ENCODE assay signal across 28 cellular contexts in the genomic region with DNA sequence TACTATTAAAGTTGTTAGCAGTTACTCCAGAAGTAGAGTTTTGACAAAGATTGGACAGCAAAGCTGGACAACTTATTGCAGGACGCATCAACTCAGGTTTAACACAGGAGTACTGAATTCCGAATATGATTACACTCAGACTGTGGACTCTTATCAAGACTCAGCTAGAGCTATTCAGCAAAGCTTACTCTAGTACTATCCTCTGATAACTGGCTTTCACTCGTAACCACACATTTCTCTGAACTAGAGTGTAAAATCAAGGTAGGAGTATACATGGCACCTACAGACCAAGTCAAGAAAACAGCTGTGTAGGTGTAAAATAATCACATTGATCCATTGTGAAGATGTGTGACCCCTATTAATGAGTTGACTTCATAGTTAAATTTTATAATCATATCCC.
"Had no signal": no experiment of that assay in that cellular context is flagged by ENCODE, and none has a peak within 500 bp of the region (broad histone marks: within the 10 kb centered on the region; RNA-seq: fewer than 3 reads in every experiment).

No MANE protein-coding gene starts in this region.

- H3K4me3 Mint-ChIP-seq: natural killer cell; nephron; neural progenitor cell; stimulated activated effector memory CD8-positive, alpha-beta T cell treated with anti-CD3 and anti-CD28 coated beads, Interleukin-12 subunit alpha, Interleukin-12 subunit beta, amount 100 ng/mL, for 72 hours; stimulated activated naive B cell treated with anti-CD40 and anti-IgM and Interleukin-4, amounts not matched to agents 10 μg/mL and 1 μg/mL and 100 μg/mL, for 72 hours; stimulated activated naive CD8-positive, alpha-beta T cell treated with anti-CD3 and anti-CD28 coated beads, Interleukin-15, Interleukin-2, amounts not matched to agents 100 ng/mL and 50 ng/mL, for 24 hours had no signal

- H3K4me1 Mint-ChIP-seq: natural killer cell; nephron; neural progenitor cell; stimulated activated effector memory CD8-positive, alpha-beta T cell treated with anti-CD3 and anti-CD28 coated beads, Interleukin-12 subunit alpha, Interleukin-12 subunit beta, amount 100 ng/mL, for 72 hours; stimulated activated naive B cell treated with anti-CD40 and anti-IgM and Interleukin-4, amounts not matched to agents 10 μg/mL and 1 μg/mL and 100 μg/mL, for 72 hours had no signal

- H3K36me3 Mint-ChIP-seq: natural killer cell; neural progenitor cell; stimulated activated effector memory CD8-positive, alpha-beta T cell treated with anti-CD3 and anti-CD28 coated beads, Interleukin-12 subunit alpha, Interleukin-12 subunit beta, amount 100 ng/mL, for 72 hours; stimulated activated naive B cell treated with anti-CD40 and anti-IgM and Interleukin-4, amounts not matched to agents 10 μg/mL and 1 μg/mL and 100 μg/mL, for 72 hours had no signal

- H3K27me3 Mint-ChIP-seq: progenitor cell of endocrine pancreas; stimulated activated naive B cell treated with anti-CD40 and anti-IgM and Interleukin-4, amounts not matched to agents 10 μg/mL and 1 μg/mL and 100 μg/mL, for 72 hours; stimulated activated naive CD8-positive, alpha-beta T cell treated with anti-CD3 and anti-CD28 coated beads, Interleukin-15, Interleukin-2, amounts not matched to agents 100 ng/mL and 50 ng/mL, for 24 hours had no signal

- H2AFZ ChIP-seq: neural progenitor cell, parathyroid adenoma had no signal

- DNase-seq: natural killer cell; occipital lobe; ovary; posterior cingulate gyrus; psoas muscle; right cardiac atrium; right lobe of liver; sigmoid colon; small intestine; stimulated activated CD4-positive, alpha-beta T cell treated with anti-CD3 and anti-CD28 coated beads, Interleukin-15, amount 100 ng/mL, for 24 hours; stimulated activated CD4-positive, alpha-beta T cell treated with anti-CD3 and anti-CD28 coated beads, Interleukin-2, amount 100 ng/mL, for 24 hours; stimulated activated CD4-positive, alpha-beta T cell treated with anti-CD3 and anti-CD28 coated beads, Interleukin-2, amount 100 ng/mL, for 48 hours; stimulated activated CD4-positive, alpha-beta T cell treated with anti-CD3 and anti-CD28 coated beads, Interleukin-4, amount 100 ng/mL, for 24 hours; stimulated activated naive B cell treated with anti-CD40 and anti-IgM and Interleukin-4, amounts not matched to agents 10 μg/mL and 1 μg/mL and 100 μg/mL, for 72 hours; stimulated activated naive CD4-positive, alpha-beta T cell treated with Interleukin-2 at 50 U/mL for 16 hours; stomach; thyroid gland; trophoblast cell; upper lobe of left lung had no signal

- H3K36me3 ChIP-seq: neural progenitor cell, ovary, right lobe of liver, sigmoid colon, stomach, thoracic aorta, thyroid gland, tibial nerve, upper lobe of left lung, vagina had no signal

- ATAC-seq: natural killer cell; psoas muscle; right cardiac atrium; right lobe of liver; stimulated activated effector memory CD8-positive, alpha-beta T cell treated with anti-CD3 and anti-CD28 coated beads, Interleukin-12 subunit alpha, Interleukin-12 subunit beta, amount 100 ng/mL, for 72 hours; stimulated activated naive B cell treated with anti-CD40 and anti-IgM and Interleukin-4, amounts not matched to agents 10 μg/mL and 1 μg/mL and 100 μg/mL, for 72 hours had no signal

- H3K9ac ChIP-seq: neural progenitor cell, parathyroid adenoma had no signal

- H3K79me2 ChIP-seq: parathyroid adenoma had no signal

- H3K9me3 Mint-ChIP-seq: nephron; neural progenitor cell; stimulated activated naive B cell treated with anti-CD40 and anti-IgM and Interleukin-4, amounts not matched to agents 10 μg/mL and 1 μg/mL and 100 μg/mL, for 72 hours had no signal

- H3K9me3 ChIP-seq: ovary, psoas muscle, right lobe of liver, sigmoid colon, stomach, thoracic aorta, thyroid gland, tibial nerve, upper lobe of left lung, vagina had no signal

- H3K27me3 ChIP-seq: neural progenitor cell, ovary, right lobe of liver, sigmoid colon, stomach, thyroid gland, tibial nerve, upper lobe of left lung, vagina had no signal

- H3K27ac Mint-ChIP-seq: natural killer cell; nephron; neural progenitor cell; progenitor cell of endocrine pancreas; stimulated activated effector memory CD8-positive, alpha-beta T cell treated with anti-CD3 and anti-CD28 coated beads, Interleukin-12 subunit alpha, Interleukin-12 subunit beta, amount 100 ng/mL, for 72 hours; stimulated activated naive B cell treated with anti-CD40 and anti-IgM and Interleukin-4, amounts not matched to agents 10 μg/mL and 1 μg/mL and 100 μg/mL, for 72 hours; stimulated activated naive CD8-positive, alpha-beta T cell treated with anti-CD3 and anti-CD28 coated beads, Interleukin-15, Interleukin-2, amounts not matched to agents 100 ng/mL and 50 ng/mL, for 24 hours had no signal

- H3K4me3 ChIP-seq: neural progenitor cell, ovary, psoas muscle, right lobe of liver, sigmoid colon, stomach, thoracic aorta, thyroid gland, tibial nerve, upper lobe of left lung, vagina had no signal

- H3K4me2 ChIP-seq: neural progenitor cell had no signal

- H3K4me1 ChIP-seq: neural progenitor cell, parathyroid adenoma, psoas muscle, right lobe of liver, sigmoid colon, stomach, thyroid gland, tibial nerve, upper lobe of left lung, vagina had no signal

- H3K27ac ChIP-seq: neural progenitor cell, ovary, parathyroid adenoma, psoas muscle, right lobe of liver, sigmoid colon, stomach, thoracic aorta, thyroid gland, tibial nerve, upper lobe of left lung, vagina had no signal
